ENCODE assay signal across 13 cellular contexts in the genomic region with DNA sequence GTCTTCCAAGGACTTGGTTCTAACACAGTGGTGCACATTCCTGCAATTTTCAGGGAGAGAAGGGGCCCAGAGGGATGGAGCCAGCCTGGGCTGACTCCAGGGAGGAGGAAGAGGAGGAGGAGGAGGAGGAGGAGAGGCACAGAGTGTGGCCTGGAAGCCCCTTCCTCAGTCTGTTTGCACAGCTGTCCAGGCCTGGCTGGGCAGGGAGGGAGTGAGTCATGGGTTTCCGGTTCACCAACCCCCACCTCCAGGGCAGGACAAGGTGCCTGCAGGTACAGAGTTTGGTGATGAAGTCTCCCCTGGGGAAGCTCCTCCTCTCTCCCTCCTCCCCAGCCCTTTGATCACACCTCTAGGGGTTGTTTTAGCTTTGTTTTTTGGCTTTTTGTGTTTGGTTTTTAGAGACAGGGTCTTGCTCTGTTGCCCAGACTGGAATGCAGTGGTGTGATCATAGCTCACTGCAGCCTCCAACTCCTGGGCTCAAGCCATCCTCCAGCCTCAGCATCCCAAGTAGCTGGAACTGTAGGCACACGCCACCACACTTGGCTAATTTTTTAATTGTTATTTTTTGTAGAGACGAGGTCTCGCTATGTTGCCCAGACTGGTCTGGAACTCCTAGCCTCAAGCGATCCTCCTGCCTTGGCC.
DNase-seq lines count a peak whose midpoint lies in the region; ATAC-seq and TF ChIP-seq lines count a peak whose summit lies in the region.
"Had no signal": no experiment of that assay in that cellular context is flagged by ENCODE, and none has a peak within 500 bp of the region (broad histone marks: within the 10 kb centered on the region; RNA-seq: fewer than 3 reads in every experiment).

No MANE protein-coding gene starts in this region.

- DNase-seq in DMS53 treated with DMSO at 0.1 percent for 48 hours (lab: John Stamatoyannopoulos, UW; ENCODE audit: unreplicated experiment) = peak; percentile 88
- DNase-seq in UCSD-AML1 (lab: John Stamatoyannopoulos, UW; ENCODE audit: unreplicated experiment) = peak; percentile 16
- no peak for DNase-seq in glutamatergic neuron
- DNase-seq in NCI-H446 (lab: John Stamatoyannopoulos, UW) = no peak
- DNase-seq: activated CD4-positive, alpha-beta T cell treated with anti-CD3 and anti-CD28 coated beads for 4 hours; effector memory CD8-positive, alpha-beta T cell; left ventricle myocardium superior; NCI-H1694; spleen had no signal

- H3K36me3 Mint-ChIP-seq in nephron (ENCODE audit: low read depth) = no peaks in the 10 kb centered on the region
- H3K36me3 Mint-ChIP-seq in glutamatergic neuron (ENCODE audit: unreplicated experiment) = no peaks in the 10 kb centered on the region

- H3K4me1 Mint-ChIP-seq in nephron (peaks cover 14% of the 10 kb centered on the region), glutamatergic neuron (ENCODE audit: low read depth, unreplicated experiment) (peaks cover under 1% of the 10 kb centered on the region)

- TF ChIP-seq RAD21 in Ishikawa (IDR thresholded peaks at IDR 0.05; ENCODE audit: low read depth) = no peak

- no peak for TF ChIP-seq CTCF in nephron (IDR thresholded peaks at IDR 0.05; ENCODE audit: unreplicated experiment in 3 of 3)
- no peak for TF ChIP-seq CTCF in glutamatergic neuron (IDR thresholded peaks at IDR 0.05; ENCODE audit: partially characterized antibody, unreplicated experiment)

- TF ChIP-seq EP300 in Ishikawa (IDR thresholded peaks at IDR 0.05; ENCODE audit: borderline replicate concordance) = no peak

- H3K27ac Mint-ChIP-seq in nephron = peak overlapping the region; percentile 21 to 56 (median 32)
- no peak overlapping the region for H3K27ac Mint-ChIP-seq in glutamatergic neuron (ENCODE audit: unreplicated experiment)

- H3K9me3 Mint-ChIP-seq in nephron (no peaks in the 10 kb centered on the region), glutamatergic neuron (ENCODE audit: unreplicated experiment) (peaks cover 1% of the 10 kb centered on the region)
- H3K9me3 Mint-ChIP-seq: effector memory CD8-positive, alpha-beta T cell had no signal

- H3K4me3 Mint-ChIP-seq in nephron (no peak overlapping the region), glutamatergic neuron (ENCODE audit: unreplicated experiment) (no peak overlapping the region)
- H3K4me3 Mint-ChIP-seq: effector memory CD8-positive, alpha-beta T cell had no signal

- H3K27me3 Mint-ChIP-seq in nephron (ENCODE audit: low read depth) (peaks cover 9% of the 10 kb centered on the region), glutamatergic neuron (ENCODE audit: unreplicated experiment) (peaks cover 2% of the 10 kb centered on the region)

- ATAC-seq in HG02981 (IDR thresholded peaks at IDR 0.05; ENCODE audit: unreplicated experiment) = no peak
- ATAC-seq in HG03571 (IDR thresholded peaks at IDR 0.05; ENCODE audit: unreplicated experiment) = no peak
- ATAC-seq: effector memory CD8-positive, alpha-beta T cell; left ventricle myocardium superior had no signal

TF ChIP-seq in Ishikawa, 13 proteins besides CTCF, POLR2A, EP300 and RAD21:
- TF ChIP-seq TAF1 (IDR thresholded peaks at IDR 0.05; ENCODE audit: low read depth) (no peak), CEBPB (IDR thresholded peaks at IDR 0.05) (no peak), EGR1 (IDR thresholded peaks at IDR 0.05) (no peak), REST (IDR thresholded peaks at IDR 0.05; ENCODE audit: low read depth) (no peak), USF1 (IDR thresholded peaks at IDR 0.05) (no peak), YY1 (IDR thresholded peaks at IDR 0.05; ENCODE audit: low read depth) (no peak), CREB1 (IDR thresholded peaks at IDR 0.05; ENCODE audit: low read depth) (no peak), TEAD4 (IDR thresholded peaks at IDR 0.05) (no peak), TCF12 (IDR thresholded peaks at IDR 0.05; ENCODE audit: low read depth) (peak; percentile 70), NFIC (IDR thresholded peaks at IDR 0.05) (no peak), ZBTB7A (IDR thresholded peaks at IDR 0.05; ENCODE audit: low read depth) (0 out of 2 replicates have a peak, but pooled peaks have one; percentile 53), FOXM1 (IDR thresholded peaks at IDR 0.05; ENCODE audit: borderline replicate concordance, low read depth) (no peak)
- TF ChIP-seq, protein P1, sequence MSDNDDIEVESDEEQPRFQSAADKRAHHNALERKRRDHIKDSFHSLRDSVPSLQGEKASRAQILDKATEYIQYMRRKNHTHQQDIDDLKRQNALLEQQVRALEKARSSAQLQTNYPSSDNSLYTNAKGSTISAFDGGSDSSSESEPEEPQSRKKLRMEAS (IDR thresholded peaks at IDR 0.05) = no peak
TF ChIP-seq in Ishikawa: peak in this region for 2.

Comparison
In these comparisons a context has a peak if more than half of its experiments do, and no peak if none do; other contexts are left out.
1. DNase-seq: peak in DMS53 treated with DMSO at 0.1 percent for 48 hours (single experiment) and UCSD-AML1 (single experiment); none in glutamatergic neuron (single experiment) and NCI-H446 (0 of 2).